Comparison of ENCODE assay signal across 17 cellular contexts in the genomic region with DNA sequence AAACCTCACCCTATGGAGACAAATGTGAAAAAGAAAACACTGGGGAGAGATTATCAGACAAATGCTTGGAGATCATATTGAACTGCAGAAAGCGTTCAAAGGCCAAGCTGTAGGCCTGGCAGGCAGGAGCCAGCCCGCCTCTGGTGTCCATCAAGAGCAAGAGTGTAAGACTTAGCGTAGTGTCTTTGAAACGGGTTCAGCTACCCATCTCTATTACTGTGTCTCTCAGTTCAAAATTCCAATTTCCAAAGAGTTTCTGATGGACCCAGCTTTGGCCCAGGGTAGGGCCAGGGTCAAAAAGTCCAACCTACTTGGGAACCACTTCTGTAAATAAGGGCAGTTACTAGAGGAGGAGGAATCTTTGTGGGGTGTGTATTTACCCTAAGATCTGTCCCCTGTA. TPM values are rescaled to one million over a fixed set of nuclear protein-coding genes. Genes with fewer than 3 reads are reported as not detected.
A peak's percentile ranks its signal among the peaks of the same experiment; 100 is the strongest.
DNase-seq lines count a peak whose midpoint lies in the region; ATAC-seq and TF ChIP-seq lines count a peak whose summit lies in the region.
"Had no signal": no experiment of that assay in that cellular context is flagged by ENCODE, and none has a peak within 500 bp of the region (broad histone marks: within the 10 kb centered on the region; RNA-seq: fewer than 3 reads in every experiment).

No MANE protein-coding gene starts in this region.

- DNase-seq in IMR-90 (no peak), left lobe of liver (ENCODE audit: low spot score) (no peak), sigmoid colon (no peak), foreskin melanocyte (no peak)
- DNase-seq: 8988T; CD4-positive, alpha-beta memory T cell; DMS153; DMS79; GDM1; GOT3; H7 had no signal

- dilution Hi-C loops in IMR-90 (cut with HindIII; ENCODE audit: low sequenced_read_pairs, unreplicated experiment) = no loop called here

- TF ChIP-seq POLR2A in IMR-90 (IDR thresholded peaks at IDR 0.05; ENCODE audit: low read depth, low read length) (no peak), sigmoid colon (IDR thresholded peaks at IDR 0.05) (no peak)

- in situ Hi-C loops in IMR-90 (cut with MboI; ENCODE audit: low sequenced_read_pairs) = no loop called here

- no peak overlapping the region for H2AFZ ChIP-seq in IMR-90 (replicated peaks; ENCODE audit: low read length, poor library complexity)

- no peak overlapping the region for H3K4me3 ChIP-seq in IMR-90 (ENCODE audit: insufficient read depth, low read depth, low read length)
- no peak overlapping the region for H3K4me3 ChIP-seq in sigmoid colon
- no peak overlapping the region for H3K4me3 ChIP-seq in urinary bladder (ENCODE audit: low read depth, low read length)
- H3K4me3 ChIP-seq: BLaER1 had no signal

- H3K9ac ChIP-seq in IMR-90 (ENCODE audit: low read depth, low read length) = no peak overlapping the region
- H3K9ac ChIP-seq: BLaER1 had no signal

- TF ChIP-seq RAD21 in IMR-90 (IDR thresholded peaks at IDR 0.05; ENCODE audit: low read length) = no peak

- H3K36me3 ChIP-seq in IMR-90 (ENCODE audit: control insufficient read depth, insufficient read depth, low read length) = no peaks in the 10 kb centered on the region
- no peaks in the 10 kb centered on the region for H3K36me3 ChIP-seq in sigmoid colon
- no peaks in the 10 kb centered on the region for H3K36me3 ChIP-seq in urinary bladder (ENCODE audit: insufficient read depth)
- H3K36me3 ChIP-seq: BLaER1 had no signal

- H3K9me1 ChIP-seq in IMR-90 (ENCODE audit: insufficient read depth, low read length) = peaks cover 2% of the 10 kb centered on the region

- H3K79me1 ChIP-seq in IMR-90 (ENCODE audit: low read depth in 1 of 2, low read length in 2 of 2) = peaks cover 0 to 3% of the 10 kb centered on the region in 2 experiments; a peak in 2 of 4 replicates

- H4K91ac ChIP-seq in IMR-90 (ENCODE audit: insufficient read depth, low read depth, low read length) = no peak overlapping the region

- H3K18ac ChIP-seq in IMR-90 (ENCODE audit: low read depth, low read length) = peak overlapping the region; percentile 86; the same call in 1 of the 2 replicates

- H4K20me1 ChIP-seq in IMR-90 (ENCODE audit: insufficient read depth, low read length) = no peaks in the 10 kb centered on the region
- H4K20me1 ChIP-seq: BLaER1 had no signal

- no peak overlapping the region; the same call in 1 of the 2 replicates for H4K5ac ChIP-seq in IMR-90 (ENCODE audit: low read depth, low read length)

- TF ChIP-seq EP300 in sigmoid colon (IDR thresholded peaks at IDR 0.05) = no peak

- ATAC-seq in IMR-90 (ENCODE audit: low read depth) = no peak
- ATAC-seq in left lobe of liver = peak; percentile 69
- no peak for ATAC-seq in HG02642 (IDR thresholded peaks at IDR 0.05; ENCODE audit: poor library complexity, unreplicated experiment)
- no peak for ATAC-seq in HG02623 (IDR thresholded peaks at IDR 0.05; ENCODE audit: unreplicated experiment)
- ATAC-seq: HCT116 had no signal

- H3K4me1 ChIP-seq in IMR-90 (ENCODE audit: control insufficient read depth, insufficient read depth, low read length) (peaks cover 7% of the 10 kb centered on the region), sigmoid colon (peaks cover 0 to 6% (median 3%) of the 10 kb centered on the region in 4 donors), urinary bladder (ENCODE audit: insufficient read depth) (no peaks in the 10 kb centered on the region)
- H3K4me1 ChIP-seq: BLaER1 had no signal

- no peak overlapping the region for H2AK9ac ChIP-seq in IMR-90 (replicated peaks; ENCODE audit: low read depth, low read length, poor library complexity)

- CTCF ChIA-PET in IMR-90 (lab: Yijun Ruan, JAX) = interaction anchor here (1.0 to 1.4 kb wide), 3 partner anchors 9 to 74 kb away, joined by 3 to 8 read pairs (median 4); no protein-coding TSS in a partner anchor

- POLR2A ChIA-PET in IMR-90 (lab: Charles Lee; ENCODE audit: unreplicated experiment) = no interaction called here

- 100% methylated on average over 2 of the region's 4 CpGs; no CpG with 5 or more reads in 1 of the 2 experiments for WGBS in IMR-90 (ENCODE audit: extremely low coverage in 2 of 2, insufficient read length in 1 of 2), 2 experiments
- WGBS in sigmoid colon, 2 donors = 95 to 96% methylated on average over 4 of the region's 4 CpGs
- 95% methylated on average over 4 of the region's 4 CpGs for WGBS in urinary bladder

- no peak overlapping the region; the same call in 1 of the 2 replicates for H3K4me2 ChIP-seq in IMR-90 (ENCODE audit: low read depth, low read length)
- H3K4me2 ChIP-seq: BLaER1 had no signal

- no peaks in the 10 kb centered on the region for H3K9me3 ChIP-seq in IMR-90 (ENCODE audit: control insufficient read depth, insufficient read depth, low read length)
- H3K9me3 ChIP-seq in sigmoid colon = no peaks in the 10 kb centered on the region
- H3K9me3 ChIP-seq: BLaER1 had no signal

- H2BK15ac ChIP-seq in IMR-90 (ENCODE audit: low read depth, low read length) = no peak overlapping the region

- no TSS peak for BruUV-seq in IMR-90 (replicated peaks; lab: Mats Ljungman, UMichigan)

- H2AK5ac ChIP-seq in IMR-90 (ENCODE audit: low read depth, low read length) = no peak overlapping the region

- H3K27me3 ChIP-seq in IMR-90 (ENCODE audit: control insufficient read depth, insufficient read depth, low read length) (no peaks in the 10 kb centered on the region), sigmoid colon (no peaks in the 10 kb centered on the region)
- H3K27me3 ChIP-seq: BLaER1 had no signal

- no peak for TF ChIP-seq CTCF in IMR-90 (conservative IDR thresholded peaks at IDR 0.05; ENCODE audit: low read depth, low read length)
- TF ChIP-seq CTCF in sigmoid colon (IDR thresholded peaks at IDR 0.05) = no peak

- no peak overlapping the region for H3K14ac ChIP-seq in IMR-90 (replicated peaks; ENCODE audit: low read depth, low read length)

- no peak overlapping the region for H3K56ac ChIP-seq in IMR-90 (ENCODE audit: extremely low read depth, insufficient read depth, low read length)

- H2BK5ac ChIP-seq in IMR-90 (ENCODE audit: low read depth, low read length, poor library complexity, severe bottlenecking) = no peak overlapping the region

- no peak overlapping the region for H4K8ac ChIP-seq in IMR-90 (ENCODE audit: low read depth in 2 of 2, low read length in 2 of 2)

- no peak overlapping the region for H3K23ac ChIP-seq in IMR-90 (ENCODE audit: low read depth, low read length)

- no peak overlapping the region for H3K4ac ChIP-seq in IMR-90 (ENCODE audit: low read depth, low read length)

- H2BK120ac ChIP-seq in IMR-90 (ENCODE audit: low read depth, low read length) = no peak overlapping the region

- 0 out of 2 replicates have a peak overlapping the region, but pooled peaks have one; percentile 2 for H2BK20ac ChIP-seq in IMR-90 (ENCODE audit: low read depth, low read length)

- intact Hi-C loops in IMR-90 (cut with micrococcal nuclease) = loop anchor here (1.0 to 5.0 kb wide), 2 partner anchors 45 to 76 kb away; no protein-coding TSS in a partner anchor
- intact Hi-C loops in sigmoid colon (cut with DNase I) = no loop called here

- H3K27ac ChIP-seq in IMR-90 (ENCODE audit: insufficient read depth, low read length) = peak overlapping the region; percentile 75; the same call in 1 of the 2 replicates
- peak overlapping the region in 3 of 4 donors; percentile 30 to 55 (median 39) for H3K27ac ChIP-seq in sigmoid colon
- H3K27ac ChIP-seq in urinary bladder (ENCODE audit: low read depth) = peak overlapping the region; percentile 15
- H3K27ac ChIP-seq: BLaER1, HL-60 had no signal

TF ChIP-seq in IMR-90, 13 proteins besides CTCF, POLR2A, EP300 and RAD21:
- TF ChIP-seq, protein P1, sequence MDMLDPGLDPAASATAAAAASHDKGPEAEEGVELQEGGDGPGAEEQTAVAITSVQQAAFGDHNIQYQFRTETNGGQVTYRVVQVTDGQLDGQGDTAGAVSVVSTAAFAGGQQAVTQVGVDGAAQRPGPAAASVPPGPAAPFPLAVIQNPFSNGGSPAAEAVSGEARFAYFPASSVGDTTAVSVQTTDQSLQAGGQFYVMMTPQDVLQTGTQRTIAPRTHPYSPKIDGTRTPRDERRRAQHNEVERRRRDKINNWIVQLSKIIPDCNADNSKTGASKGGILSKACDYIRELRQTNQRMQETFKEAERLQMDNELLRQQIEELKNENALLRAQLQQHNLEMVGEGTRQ (IDR thresholded peaks at IDR 0.05; ENCODE audit: low read depth, low read length) = no peak
- TF ChIP-seq FOS (IDR thresholded peaks at IDR 0.05; ENCODE audit: low read depth, low read length) = no peak
- TF ChIP-seq MXI1 (IDR thresholded peaks at IDR 0.05; ENCODE audit: borderline replicate concordance, low read depth, low read length) = no peak
- TF ChIP-seq BHLHE40 (IDR thresholded peaks at IDR 0.05; ENCODE audit: low read depth, low read length) = no peak
- TF ChIP-seq CHD1 (IDR thresholded peaks at IDR 0.05; ENCODE audit: low read depth, low read length) = no peak
- TF ChIP-seq, protein P2, sequence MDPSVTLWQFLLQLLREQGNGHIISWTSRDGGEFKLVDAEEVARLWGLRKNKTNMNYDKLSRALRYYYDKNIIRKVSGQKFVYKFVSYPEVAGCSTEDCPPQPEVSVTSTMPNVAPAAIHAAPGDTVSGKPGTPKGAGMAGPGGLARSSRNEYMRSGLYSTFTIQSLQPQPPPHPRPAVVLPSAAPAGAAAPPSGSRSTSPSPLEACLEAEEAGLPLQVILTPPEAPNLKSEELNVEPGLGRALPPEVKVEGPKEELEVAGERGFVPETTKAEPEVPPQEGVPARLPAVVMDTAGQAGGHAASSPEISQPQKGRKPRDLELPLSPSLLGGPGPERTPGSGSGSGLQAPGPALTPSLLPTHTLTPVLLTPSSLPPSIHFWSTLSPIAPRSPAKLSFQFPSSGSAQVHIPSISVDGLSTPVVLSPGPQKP (IDR thresholded peaks at IDR 0.05; ENCODE audit: borderline replicate concordance, low read depth, low read length) = no peak
- TF ChIP-seq CEBPB (IDR thresholded peaks at IDR 0.05; ENCODE audit: low read depth, low read length) = no peak
- no peak for TF ChIP-seq SMC3 (IDR thresholded peaks at IDR 0.05; ENCODE audit: low read depth, low read length)
- no peak for TF ChIP-seq RFX5 (IDR thresholded peaks at IDR 0.05; ENCODE audit: low read depth, low read length)
- TF ChIP-seq NFE2L2 (IDR thresholded peaks at IDR 0.05; ENCODE audit: low read depth, low read length) = no peak
- no peak for TF ChIP-seq RCOR1 (IDR thresholded peaks at IDR 0.05; ENCODE audit: insufficient replicate concordance, low read length)
- TF ChIP-seq MAFK (IDR thresholded peaks at IDR 0.05; ENCODE audit: low read depth, low read length) = no peak
- no peak for TF ChIP-seq MAZ (IDR thresholded peaks at IDR 0.05; ENCODE audit: borderline replicate concordance, low read depth, low read length)

RNA-seq across cellular contexts. Expression of gene HBP1, which starts 45.4 kb away (rescaled TPM):
- total RNA-seq in IMR-90 (2012; rRNA removed) (69.9 and 70.0 TPM in 2 replicates), left lobe of liver (32.1 TPM), sigmoid colon (100 to 1,000 TPM; 104 to 172 (median 119) TPM), urinary bladder (146 TPM)
- polyA plus RNA-seq in IMR-90 (2012; rRNA removed) (19.0 and 27.1 TPM in 2 replicates), sigmoid colon (10 to 100 TPM; 34.2 to 89.5 (median 43.2) TPM), urinary bladder (68.2 TPM)
- polyA plus RNA-seq in IMR-90 (2012; cell fraction: cytosol; rRNA removed) = 7.8 and 10.8 TPM in 2 replicates
- polyA plus RNA-seq in IMR-90 (2012; cell fraction: nucleus; rRNA removed; ENCODE audit: low replicate concordance) = 11.3 and 41.1 TPM in 2 replicates

Comparison
In these comparisons a context has a peak if more than half of its experiments do, and no peak if none do; other contexts are left out.
1. H3K27ac ChIP-seq: peak in every context shown above with its lines; median percentile 75 in IMR-90; 39 in sigmoid colon; 15 in urinary bladder.